In genomic region chr21:22363504-22363903, GRCh38 we compare ENCODE assay signal across 17 cellular contexts.
DNase-seq lines count a peak whose midpoint lies in the region; ATAC-seq, FAIRE-seq and TF ChIP-seq lines count a peak whose summit lies in the region.
"Had no signal": no experiment of that assay in that cellular context is flagged by ENCODE, and none has a peak within 500 bp of the region (broad histone marks: within the 10 kb centered on the region; RNA-seq: fewer than 3 reads in every experiment).

No MANE protein-coding gene starts in this region.

- H3K4me3 ChIP-seq in PC-3 (ENCODE audit: low read length) (no peak overlapping the region), colonic mucosa (no peak overlapping the region), small intestine (ENCODE audit: low read depth in 1 of 2, low read length in 2 of 2) (no peak overlapping the region)
- H3K4me3 ChIP-seq in CD8-positive, alpha-beta memory T cell (ENCODE audit: low read length), result no peak overlapping the region
- H3K4me3 ChIP-seq: GM12878 had no signal

- H3K27ac ChIP-seq in PC-3 (ENCODE audit: low read length), result no peak overlapping the region
- H3K27ac ChIP-seq in colonic mucosa, result no peak overlapping the region
- no peak overlapping the region for H3K27ac ChIP-seq in small intestine (ENCODE audit: low read depth in 1 of 2, low read length in 1 of 2)
- H3K27ac ChIP-seq in CD8-positive, alpha-beta memory T cell (ENCODE audit: low read depth, low read length), result no peak overlapping the region
- H3K27ac ChIP-seq: HL-60 had no signal

- no peaks in the 10 kb centered on the region for H3K36me3 Mint-ChIP-seq in CD8-positive, alpha-beta memory T cell
- H3K36me3 Mint-ChIP-seq: CD4-positive, CD25-positive, alpha-beta regulatory T cell had no signal

- H3K36me3 ChIP-seq in PC-3 (ENCODE audit: low read depth, low read length) (no peaks in the 10 kb centered on the region), colonic mucosa (no peaks in the 10 kb centered on the region), small intestine (ENCODE audit: control insufficient read depth in 2 of 2, insufficient read depth in 2 of 2, low read length in 2 of 2) (no peaks in the 10 kb centered on the region)
- H3K36me3 ChIP-seq in CD8-positive, alpha-beta memory T cell (ENCODE audit: insufficient read depth, low read length), result no peaks in the 10 kb centered on the region
- H3K36me3 ChIP-seq: BE2C had no signal

- H3K9ac ChIP-seq in PC-3 (ENCODE audit: low read length), result no peak overlapping the region
- no peak overlapping the region for H3K9ac ChIP-seq in colonic mucosa (ENCODE audit: low read depth in 2 of 2, low read length in 2 of 2)

- no peaks in the 10 kb centered on the region for H3F3A ChIP-seq in PC-3 (ENCODE audit: low read length, unreplicated experiment)

- no peak for ATAC-seq in PC-3
- ATAC-seq in HG02642 (IDR thresholded peaks at IDR 0.05; ENCODE audit: poor library complexity, unreplicated experiment), result no peak
- ATAC-seq: GM12878 had no signal

- no peak overlapping the region for H3K4me3 Mint-ChIP-seq in CD8-positive, alpha-beta memory T cell
- H3K4me3 Mint-ChIP-seq: CD4-positive, CD25-positive, alpha-beta regulatory T cell had no signal

- FAIRE-seq in small intestine (lab: Jason Lieb, UNC), result no peak
- FAIRE-seq: GM12878 had no signal

- H3K9me2 ChIP-seq in PC-3 (replicated peaks; ENCODE audit: low read length), result no peaks in the 10 kb centered on the region

- no peaks in the 10 kb centered on the region; the same call in 1 of the 2 replicates for H3K9me3 ChIP-seq in PC-3 (ENCODE audit: low read length)
- H3K9me3 ChIP-seq in colonic mucosa, result no peaks in the 10 kb centered on the region
- H3K9me3 ChIP-seq in small intestine (ENCODE audit: control insufficient read depth, low read depth), result no peaks in the 10 kb centered on the region
- peaks cover 4% of the 10 kb centered on the region for H3K9me3 ChIP-seq in CD8-positive, alpha-beta memory T cell (ENCODE audit: low read length)
- H3K9me3 ChIP-seq: BE2C had no signal

- H3K27me3 ChIP-seq in PC-3 (ENCODE audit: low read length) (no peaks in the 10 kb centered on the region), colonic mucosa (no peaks in the 10 kb centered on the region), small intestine (ENCODE audit: control insufficient read depth in 2 of 2, insufficient read depth in 2 of 2, low read length in 2 of 2) (no peaks in the 10 kb centered on the region)
- H3K27me3 ChIP-seq in CD8-positive, alpha-beta memory T cell (ENCODE audit: insufficient read depth, low read length, poor library complexity, severe bottlenecking), result no peaks in the 10 kb centered on the region
- H3K27me3 ChIP-seq: BE2C had no signal

- intact Hi-C loops in PC-3 (cut with micrococcal nuclease), result no loop called here
- intact Hi-C loops in colonic mucosa (cut with DNase I), result no loop called here

- H3K4me1 Mint-ChIP-seq in CD8-positive, alpha-beta memory T cell, result no peaks in the 10 kb centered on the region
- H3K4me1 Mint-ChIP-seq: CD4-positive, CD25-positive, alpha-beta regulatory T cell had no signal

- 30 to 69% (median 46%) methylated on average over 7 of the region's 7 CpGs for WGBS in small intestine, 3 donors

- CTCF ChIA-PET in PC-3 (lab: Charles Lee), result no interaction called here
- CTCF ChIA-PET in CD8-positive, alpha-beta memory T cell (lab: Charles Lee), result no interaction called here

- TF ChIP-seq CTCF in PC-3 (conservative IDR thresholded peaks at IDR 0.05; ENCODE audit: low read depth, low read length) (no peak), colonic mucosa (IDR thresholded peaks at IDR 0.05) (no peak)

- H3K9me3 Mint-ChIP-seq in CD8-positive, alpha-beta memory T cell, result peaks cover 2 to 8% (median 6%) of the 10 kb centered on the region in 5 donors

- H3K79me2 ChIP-seq in PC-3 (ENCODE audit: low read length), result no peaks in the 10 kb centered on the region

- no peak overlapping the region for H3K4me2 ChIP-seq in PC-3 (ENCODE audit: low read length)

- 0 out of 2 replicates have a peak overlapping the region, but pooled peaks have one; percentile 15 for H2AFZ ChIP-seq in PC-3 (ENCODE audit: low read length)

- H3K27me3 Mint-ChIP-seq in CD8-positive, alpha-beta memory T cell, result no peaks in the 10 kb centered on the region
- H3K27me3 Mint-ChIP-seq: CD4-positive, CD25-positive, alpha-beta regulatory T cell had no signal

- H3K27ac Mint-ChIP-seq in CD8-positive, alpha-beta memory T cell, result no peak overlapping the region

- no TSS peak for BruUV-seq in PC-3 (replicated peaks; lab: Mats Ljungman, UMichigan)

- DNase-seq in ELF-1 (ENCODE audit: low read depth, low spot score), result peak; percentile 23
- no peak for DNase-seq in PC-3
- peak; percentile 28 for DNase-seq in colonic mucosa
- peak; percentile 83 for DNase-seq in small intestine
- no peak for DNase-seq in germinal center (ENCODE audit: low spot score)
- DNase-seq in CD8-positive, alpha-beta memory T cell, result no peak
- DNase-seq in stimulated activated naive CD4-positive, alpha-beta T cell treated with Interleukin-2 at 50 U/mL for 16 hours (lab: John Stamatoyannopoulos, UW), result no peak
- DNase-seq: BE2C; C1 segment of cervical spinal cord; CD4-positive, CD25-positive, alpha-beta regulatory T cell; DMS153; DMS79; GOT3; H7 had no signal

- no peaks in the 10 kb centered on the region for H3K4me1 ChIP-seq in PC-3 (ENCODE audit: insufficient read depth, low read length)
- no peaks in the 10 kb centered on the region for H3K4me1 ChIP-seq in colonic mucosa
- H3K4me1 ChIP-seq in small intestine (ENCODE audit: control insufficient read depth in 2 of 2, insufficient read depth in 1 of 2, low read depth in 1 of 2, low read length in 1 of 2), result no peaks in the 10 kb centered on the region
- H3K4me1 ChIP-seq in CD8-positive, alpha-beta memory T cell (ENCODE audit: insufficient read depth, low read length), result no peaks in the 10 kb centered on the region
- H3K4me1 ChIP-seq: BE2C had no signal

- POLR2A ChIA-PET in PC-3 (lab: Charles Lee; ENCODE audit: unreplicated experiment), result no interaction called here
- POLR2A ChIA-PET in CD8-positive, alpha-beta memory T cell (lab: Charles Lee), result no interaction called here

- no peaks in the 10 kb centered on the region for H4K20me1 ChIP-seq in PC-3 (ENCODE audit: low read length)

Comparison
In these comparisons a context has a peak if more than half of its experiments do, and no peak if none do; other contexts are left out.
1. DNase-seq: peak in ELF-1 (single experiment), colonic mucosa (single experiment) and small intestine (single experiment); none in PC-3 (single experiment), germinal center (single experiment), CD8-positive, alpha-beta memory T cell (0 of 5) and stimulated activated naive CD4-positive, alpha-beta T cell treated with Interleukin-2 at 50 U/mL for 16 hours (single experiment).